ENCODE assay signal across 8 cellular contexts in genomic region chr6:44127186-44128019, GRCh38. TPM values are rescaled to one million over a fixed set of nuclear protein-coding genes. Genes with fewer than 3 reads are reported as not detected.
DNase-seq lines count a peak whose midpoint lies in the region; ATAC-seq, FAIRE-seq and TF ChIP-seq lines count a peak whose summit lies in the region.

Gene MRPL14 (minus strand): TSS chr6:44127452. CDS start chr6:44116611, 10,841 bp downstream.
Gene TMEM63B (plus strand): TSS chr6:44127554. CDS start chr6:44134585, 7,031 bp downstream.

- FAIRE-seq in frontal cortex (lab: Jason Lieb, UNC), result no peak

- H3K4me3 ChIP-seq in neutrophil (ENCODE audit: low read depth in 1 of 2, low read length in 1 of 2), result peak within 1 kb of the TSS; percentile 79 to 90

- H3K27me3 ChIP-seq in neutrophil, result peaks cover 12% of the 10 kb centered on the region

- ATAC-seq in GM21619 (IDR thresholded peaks at IDR 0.05; ENCODE audit: unreplicated experiment), result peak; percentile 54

- no peaks in the 10 kb centered on the region for H3K36me3 ChIP-seq in neutrophil

- H3K9me3 ChIP-seq in neutrophil, result no peaks in the 10 kb centered on the region

- peaks cover 28 to 29% of the 10 kb centered on the region in 2 experiments for H3K4me1 ChIP-seq in neutrophil (ENCODE audit: control insufficient read depth in 1 of 2, insufficient read depth in 1 of 2, low read depth in 1 of 2, low read length in 1 of 2)

- DNase-seq in DMS53 treated with DMSO at 0.1 percent for 48 hours (lab: John Stamatoyannopoulos, UW; ENCODE audit: unreplicated experiment) (peak; percentile 63), LHCN-M2 (ENCODE audit: low read depth) (peak; percentile 84), SK-N-DZ (ENCODE audit: low spot score) (peak; percentile 81), frontal cortex (ENCODE audit: low spot score in 2 of 2) (peak; percentile 99)
- DNase-seq in activated naive CD4-positive, alpha-beta T cell treated with Interleukin-2 at 50 U/mL for 16 hours, result peak; percentile 91

- TF ChIP-seq CTCF in neutrophil (IDR thresholded peaks at IDR 0.05), result peak; percentile 32
- TF ChIP-seq CTCF in subcutaneous adipose tissue (IDR thresholded peaks at IDR 0.05; ENCODE audit: low read depth), result no peak

- peak within 1 kb of the TSS; percentile 50 for H3K27ac ChIP-seq in neutrophil

RNA-seq across cellular contexts. Expression of gene MRPL14, which starts in this region (rescaled TPM):
- total RNA-seq in LHCN-M2 (2014; rRNA removed) (72.9 and 73.9 TPM in 2 replicates), frontal cortex (41.2 TPM), subcutaneous adipose tissue (10 to 100 TPM; 26.2 to 30.8 (median 27.6) TPM)
- 110 TPM for polyA plus RNA-seq in LHCN-M2 (2012)
- 148 and 163 TPM in 2 replicates for polyA plus RNA-seq in SK-N-DZ (2014; cell fraction: cytosol; rRNA removed)
- 62.7 and 112 TPM in 2 replicates for polyA plus RNA-seq in SK-N-DZ (2014; cell fraction: nucleus; rRNA removed)

RNA-seq across cellular contexts. Expression of gene TMEM63B, which starts in this region (rescaled TPM):
- 38.2 and 39.0 TPM in 2 replicates for total RNA-seq in LHCN-M2 (2014; rRNA removed)
- polyA plus RNA-seq in LHCN-M2 (2012), result 29.7 TPM
- 19.2 and 19.9 TPM in 2 replicates for polyA plus RNA-seq in SK-N-DZ (2014; cell fraction: cytosol; rRNA removed)
- polyA plus RNA-seq in SK-N-DZ (2014; cell fraction: nucleus; rRNA removed), result 29.5 and 38.4 TPM in 2 replicates
- total RNA-seq in frontal cortex, result 35.5 TPM
- 10 to 100 TPM; 11.9 to 15.3 (median 14.9) TPM for total RNA-seq in subcutaneous adipose tissue

Comparison
In these comparisons a context has a peak if more than half of its experiments do, and no peak if none do; other contexts are left out.
1. Peak in every context shown above with its lines: DNase-seq, ATAC-seq, H3K4me3 ChIP-seq and H3K27ac ChIP-seq.